Comparison of ENCODE assay signal across 1 cellular context in the genomic region with DNA sequence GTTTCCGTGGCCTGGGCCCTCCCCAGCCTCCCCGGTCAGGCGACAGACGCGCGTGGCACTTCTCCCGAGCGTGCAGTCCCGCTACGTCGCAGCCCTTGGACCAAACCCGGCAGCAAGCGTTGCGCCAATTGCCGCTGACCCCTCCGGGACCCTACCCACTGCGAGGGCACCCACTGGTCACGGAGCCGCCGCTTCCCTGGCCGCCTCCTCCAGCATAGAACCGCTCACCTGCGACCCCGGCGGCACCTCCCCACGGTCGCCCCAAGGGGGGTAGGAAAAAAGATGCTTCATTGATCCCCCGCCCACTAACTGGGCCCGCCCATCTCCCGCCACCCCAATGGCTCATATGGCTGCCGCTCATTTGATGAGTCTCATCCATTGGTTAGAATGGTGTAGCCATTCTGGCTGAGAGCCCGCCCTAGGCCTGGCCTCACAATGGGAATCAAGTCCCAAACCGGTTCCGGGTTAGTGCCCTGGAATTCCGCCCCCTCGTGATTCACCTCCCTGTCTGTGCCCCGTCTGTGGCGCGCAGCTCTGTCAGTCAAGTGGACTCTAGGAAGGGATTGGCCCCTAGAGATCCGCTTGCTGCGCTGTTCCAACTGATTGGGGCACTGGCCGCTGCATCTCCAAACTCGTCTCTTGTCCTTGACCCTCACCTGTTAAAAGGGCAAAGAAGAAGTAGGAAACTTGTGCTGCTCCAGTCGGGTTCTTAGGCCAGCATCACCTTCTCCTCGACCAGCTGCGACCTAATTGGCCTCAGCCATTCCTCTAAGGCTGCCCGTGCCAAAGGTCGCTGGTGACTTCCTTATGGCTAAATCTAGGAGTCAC.
TF ChIP-seq lines count a peak whose summit lies in the region.

Gene MSANTD4 (minus strand): TSS at position 274 of the 828 bp plus-strand sequence. CDS start 11,323 bp downstream, outside the sequence.

TF ChIP-seq in GM12878, 131 proteins besides CTCF, POLR2A, EP300 and RAD21 (continued from another document and continues in another):
- no peak for TF ChIP-seq SMAD1 (IDR thresholded peaks at IDR 0.05; ENCODE audit: low read depth, partially characterized antibody)
- peak; percentile 99 for TF ChIP-seq DPF2 (IDR thresholded peaks at IDR 0.05)
- TF ChIP-seq MEF2B (IDR thresholded peaks at IDR 0.05; ENCODE audit: partially characterized antibody, poor library complexity, severe bottlenecking), result no peak
- TF ChIP-seq CHD2 (IDR thresholded peaks at IDR 0.05; ENCODE audit: borderline replicate concordance, low read depth, low read length), result peak; percentile 96
- TF ChIP-seq SPI1 (IDR thresholded peaks at IDR 0.05; ENCODE audit: borderline replicate concordance, insufficient read depth, low read depth, low read length), result no peak
- no peak for TF ChIP-seq ZNF207 (IDR thresholded peaks at IDR 0.05; ENCODE audit: borderline replicate concordance)
- peak; percentile 63 for TF ChIP-seq NFYA (IDR thresholded peaks at IDR 0.05; ENCODE audit: borderline replicate concordance, low read depth, low read length)
- no peak for TF ChIP-seq CEBPB (IDR thresholded peaks at IDR 0.05; ENCODE audit: borderline replicate concordance in 1 of 2, low read depth in 2 of 2, low read length in 2 of 2)
- peak; percentile 25 to 63; a peak in 2 of 4 replicates for TF ChIP-seq IKZF2 (IDR thresholded peaks at IDR 0.05)
- TF ChIP-seq, protein P1, sequence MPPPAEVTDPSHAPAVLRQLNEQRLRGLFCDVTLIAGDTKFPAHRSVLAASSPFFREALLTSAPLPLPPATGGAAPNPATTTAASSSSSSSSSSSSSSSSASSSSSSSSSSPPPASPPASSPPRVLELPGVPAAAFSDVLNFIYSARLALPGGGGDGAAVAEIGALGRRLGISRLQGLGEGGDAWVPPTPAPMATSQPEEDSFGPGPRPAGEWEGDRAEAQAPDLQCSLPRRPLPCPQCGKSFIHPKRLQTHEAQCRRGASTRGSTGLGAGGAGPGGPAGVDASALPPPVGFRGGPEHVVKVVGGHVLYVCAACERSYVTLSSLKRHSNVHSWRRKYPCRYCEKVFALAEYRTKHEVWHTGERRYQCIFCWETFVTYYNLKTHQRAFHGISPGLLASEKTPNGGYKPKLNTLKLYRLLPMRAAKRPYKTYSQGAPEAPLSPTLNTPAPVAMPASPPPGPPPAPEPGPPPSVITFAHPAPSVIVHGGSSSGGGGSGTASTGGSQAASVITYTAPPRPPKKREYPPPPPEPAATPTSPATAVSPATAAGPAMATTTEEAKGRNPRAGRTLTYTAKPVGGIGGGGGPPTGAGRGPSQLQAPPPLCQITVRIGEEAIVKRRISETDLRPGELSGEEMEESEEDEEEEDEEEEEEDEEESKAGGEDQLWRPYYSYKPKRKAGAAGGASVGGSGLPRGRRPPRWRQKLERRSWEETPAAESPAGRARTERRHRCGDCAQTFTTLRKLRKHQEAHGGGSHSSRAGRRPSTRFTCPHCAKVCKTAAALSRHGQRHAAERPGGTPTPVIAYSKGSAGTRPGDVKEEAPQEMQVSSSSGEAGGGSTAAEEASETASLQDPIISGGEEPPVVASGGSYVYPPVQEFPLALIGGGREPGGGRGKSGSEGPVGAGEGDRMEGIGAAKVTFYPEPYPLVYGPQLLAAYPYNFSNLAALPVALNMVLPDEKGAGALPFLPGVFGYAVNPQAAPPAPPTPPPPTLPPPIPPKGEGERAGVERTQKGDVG (CRISPR knock-in tag; IDR thresholded peaks at IDR 0.05), result no peak
- TF ChIP-seq ZBTB33 (IDR thresholded peaks at IDR 0.05), result no peak
- 0 out of 2 replicates have a peak, but pooled peaks have one; percentile 11 for TF ChIP-seq NBN (IDR thresholded peaks at IDR 0.05)
- peak; percentile 57 for TF ChIP-seq SKIL (IDR thresholded peaks at IDR 0.05; ENCODE audit: low read depth, poor library complexity, severe bottlenecking)
- no peak for TF ChIP-seq HSF1 (IDR thresholded peaks at IDR 0.05; ENCODE audit: low read depth, low read length)
- TF ChIP-seq KAT2A (conservative IDR thresholded peaks at IDR 0.05; ENCODE audit: control insufficient read depth, low read depth, low read length), result no peak
- TF ChIP-seq SREBF2 (IDR thresholded peaks at IDR 0.05; ENCODE audit: low read length), result no peak
- TF ChIP-seq BCL11A (IDR thresholded peaks at IDR 0.05; ENCODE audit: low read depth, low read length), result no peak
- no peak for TF ChIP-seq ZZZ3 (IDR thresholded peaks at IDR 0.05; ENCODE audit: control insufficient read depth, insufficient read length, low read depth)
- TF ChIP-seq, protein P2, sequence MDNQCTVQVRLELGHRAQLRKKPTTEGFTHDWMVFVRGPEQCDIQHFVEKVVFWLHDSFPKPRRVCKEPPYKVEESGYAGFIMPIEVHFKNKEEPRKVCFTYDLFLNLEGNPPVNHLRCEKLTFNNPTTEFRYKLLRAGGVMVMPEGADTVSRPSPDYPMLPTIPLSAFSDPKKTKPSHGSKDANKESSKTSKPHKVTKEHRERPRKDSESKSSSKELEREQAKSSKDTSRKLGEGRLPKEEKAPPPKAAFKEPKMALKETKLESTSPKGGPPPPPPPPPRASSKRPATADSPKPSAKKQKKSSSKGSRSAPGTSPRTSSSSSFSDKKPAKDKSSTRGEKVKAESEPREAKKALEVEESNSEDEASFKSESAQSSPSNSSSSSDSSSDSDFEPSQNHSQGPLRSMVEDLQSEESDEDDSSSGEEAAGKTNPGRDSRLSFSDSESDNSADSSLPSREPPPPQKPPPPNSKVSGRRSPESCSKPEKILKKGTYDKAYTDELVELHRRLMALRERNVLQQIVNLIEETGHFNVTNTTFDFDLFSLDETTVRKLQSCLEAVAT (IDR thresholded peaks at IDR 0.05), result peak; percentile 95
- TF ChIP-seq POLR2AphosphoS5 (IDR thresholded peaks at IDR 0.05; ENCODE audit: low read length), result peak; percentile 79
- TF ChIP-seq, protein P3, sequence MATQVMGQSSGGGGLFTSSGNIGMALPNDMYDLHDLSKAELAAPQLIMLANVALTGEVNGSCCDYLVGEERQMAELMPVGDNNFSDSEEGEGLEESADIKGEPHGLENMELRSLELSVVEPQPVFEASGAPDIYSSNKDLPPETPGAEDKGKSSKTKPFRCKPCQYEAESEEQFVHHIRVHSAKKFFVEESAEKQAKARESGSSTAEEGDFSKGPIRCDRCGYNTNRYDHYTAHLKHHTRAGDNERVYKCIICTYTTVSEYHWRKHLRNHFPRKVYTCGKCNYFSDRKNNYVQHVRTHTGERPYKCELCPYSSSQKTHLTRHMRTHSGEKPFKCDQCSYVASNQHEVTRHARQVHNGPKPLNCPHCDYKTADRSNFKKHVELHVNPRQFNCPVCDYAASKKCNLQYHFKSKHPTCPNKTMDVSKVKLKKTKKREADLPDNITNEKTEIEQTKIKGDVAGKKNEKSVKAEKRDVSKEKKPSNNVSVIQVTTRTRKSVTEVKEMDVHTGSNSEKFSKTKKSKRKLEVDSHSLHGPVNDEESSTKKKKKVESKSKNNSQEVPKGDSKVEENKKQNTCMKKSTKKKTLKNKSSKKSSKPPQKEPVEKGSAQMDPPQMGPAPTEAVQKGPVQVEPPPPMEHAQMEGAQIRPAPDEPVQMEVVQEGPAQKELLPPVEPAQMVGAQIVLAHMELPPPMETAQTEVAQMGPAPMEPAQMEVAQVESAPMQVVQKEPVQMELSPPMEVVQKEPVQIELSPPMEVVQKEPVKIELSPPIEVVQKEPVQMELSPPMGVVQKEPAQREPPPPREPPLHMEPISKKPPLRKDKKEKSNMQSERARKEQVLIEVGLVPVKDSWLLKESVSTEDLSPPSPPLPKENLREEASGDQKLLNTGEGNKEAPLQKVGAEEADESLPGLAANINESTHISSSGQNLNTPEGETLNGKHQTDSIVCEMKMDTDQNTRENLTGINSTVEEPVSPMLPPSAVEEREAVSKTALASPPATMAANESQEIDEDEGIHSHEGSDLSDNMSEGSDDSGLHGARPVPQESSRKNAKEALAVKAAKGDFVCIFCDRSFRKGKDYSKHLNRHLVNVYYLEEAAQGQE (IDR thresholded peaks at IDR 0.05; ENCODE audit: low read depth, low read length), result no peak
- no peak for TF ChIP-seq E2F4 (IDR thresholded peaks at IDR 0.05; ENCODE audit: low read depth, low read length)
- TF ChIP-seq TAF1 (IDR thresholded peaks at IDR 0.05; ENCODE audit: borderline replicate concordance, low read depth, low read length), result peak; percentile 34; the same call in 1 of the 2 replicates
- peak; percentile 54; the same call in 1 of the 2 replicates for TF ChIP-seq YY1 (IDR thresholded peaks at IDR 0.05; ENCODE audit: low read depth, low read length)
- no peak for TF ChIP-seq PRDM15 (CRISPR knock-in tag; IDR thresholded peaks at IDR 0.05)
